ENCODE assay signal across 23 cellular contexts in the genomic region with DNA sequence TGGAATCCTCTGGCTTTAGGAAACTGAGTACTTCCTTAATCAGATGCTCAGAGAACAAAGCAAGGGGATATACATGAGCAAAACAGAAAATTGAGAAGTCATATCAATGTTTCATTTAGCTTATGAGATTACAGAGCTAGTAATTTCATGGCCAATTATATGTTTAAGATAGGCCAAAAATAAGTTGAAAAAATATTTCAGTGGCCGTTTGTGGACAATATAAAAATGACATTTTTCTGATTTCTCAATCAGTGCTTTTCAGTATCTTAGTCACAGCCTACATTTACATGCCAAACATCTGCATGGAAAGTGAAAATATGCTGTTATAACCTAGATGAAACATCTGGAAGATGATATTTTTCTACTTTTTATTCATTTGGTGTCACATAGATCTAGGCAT.
DNase-seq lines count a peak whose midpoint lies in the region; ATAC-seq and TF ChIP-seq lines count a peak whose summit lies in the region.
"Had no signal": no experiment of that assay in that cellular context is flagged by ENCODE, and none has a peak within 500 bp of the region (broad histone marks: within the 10 kb centered on the region; RNA-seq: fewer than 3 reads in every experiment).

No MANE protein-coding gene starts in this region.

- H3K36me3 Mint-ChIP-seq in activated B cell treated with CpG ODN at 0.5 μM for 24 hours (ENCODE audit: low read depth) (peaks cover 5% of the 10 kb centered on the region), memory B cell (peaks cover 10% of the 10 kb centered on the region)
- H3K36me3 Mint-ChIP-seq: CD4-positive, alpha-beta memory T cell; T-cell had no signal

- H3K27me3 Mint-ChIP-seq in activated B cell treated with CpG ODN at 0.5 μM for 24 hours, result no peaks in the 10 kb centered on the region
- H3K27me3 Mint-ChIP-seq in memory B cell, result no peaks in the 10 kb centered on the region
- H3K27me3 Mint-ChIP-seq: CD4-positive, alpha-beta memory T cell; T-cell had no signal

- H3K9me3 Mint-ChIP-seq in activated B cell treated with CpG ODN at 0.5 μM for 24 hours, result no peaks in the 10 kb centered on the region
- H3K9me3 Mint-ChIP-seq in memory B cell, result no peaks in the 10 kb centered on the region
- H3K9me3 Mint-ChIP-seq: T-cell had no signal

- POLR2A ChIA-PET in activated B cell treated with CpG ODN at 0.5 μM for 24 hours (lab: Charles Lee), result interaction anchor here (1.1 to 6.2 kb wide), 4 partner anchors 21 to 194 kb away, joined by 3 to 66 read pairs (median 30); a partner anchor contains a TSS

- H3K4me3 Mint-ChIP-seq in activated B cell treated with CpG ODN at 0.5 μM for 24 hours (no peak overlapping the region), memory B cell (no peak overlapping the region)
- H3K4me3 Mint-ChIP-seq: CD4-positive, alpha-beta memory T cell; T-cell had no signal

- H3K4me1 Mint-ChIP-seq in activated B cell treated with CpG ODN at 0.5 μM for 24 hours (peaks cover 82% of the 10 kb centered on the region), memory B cell (peaks cover 63% of the 10 kb centered on the region)
- H3K4me1 Mint-ChIP-seq: CD4-positive, alpha-beta memory T cell; T-cell had no signal

- intact Hi-C loops in activated B cell treated with CpG ODN at 0.5 μM for 24 hours (cut with micrococcal nuclease), result no loop called here

- TF ChIP-seq CTCF in activated B cell treated with CpG ODN at 0.5 μM for 24 hours (IDR thresholded peaks at IDR 0.05), result no peak

- CTCF ChIA-PET in activated B cell treated with CpG ODN at 0.5 μM for 24 hours (lab: Charles Lee), result interaction anchor here (1.1 kb wide), 1 partner anchor 132 kb away, joined by 4 read pairs; no protein-coding TSS in a partner anchor

- H3K27ac Mint-ChIP-seq in activated B cell treated with CpG ODN at 0.5 μM for 24 hours (peak overlapping the region; percentile 99), memory B cell (peak overlapping the region; percentile 97)
- H3K27ac Mint-ChIP-seq: CD4-positive, alpha-beta memory T cell; T-cell had no signal

- ATAC-seq in activated B cell treated with CpG ODN at 0.5 μM for 24 hours (ENCODE audit: low read depth) (no peak), memory B cell (ENCODE audit: low read depth) (no peak), HG03354 (IDR thresholded peaks at IDR 0.05; ENCODE audit: poor library complexity, severe bottlenecking, unreplicated experiment) (no peak), HG02642 (IDR thresholded peaks at IDR 0.05; ENCODE audit: poor library complexity, unreplicated experiment) (no peak)
- ATAC-seq: HCT116, Panc1, T-cell had no signal

- DNase-seq in CD1c-positive myeloid dendritic cell (ENCODE audit: extremely low spot score), result peak; percentile 53
- DNase-seq in activated B cell treated with CpG ODN at 0.5 μM for 24 hours, result no peak
- no peak for DNase-seq in memory B cell (ENCODE audit: low spot score in 2 of 2)
- DNase-seq in DMS79 (lab: John Stamatoyannopoulos, UW), result no peak
- no peak for DNase-seq in NCI-H2196 treated with DMSO at 0.1 percent for 48 hours (lab: John Stamatoyannopoulos, UW; ENCODE audit: unreplicated experiment)
- DNase-seq: CD4-positive, alpha-beta memory T cell; COR-L47; EL; GDM1; Karpas-422; MV-4-11; NCI-H1105; NCI-H1436 treated with DMSO at 0.1 percent for 48 hours; NCI-H1930; NCI-H2107; NCI-H446 treated with DMSO at 0.1 percent for 48 hours; NCI-H526; SHP77; T-cell had no signal
